Comparison of ENCODE assay signal across 36 cellular contexts in the genomic region with DNA sequence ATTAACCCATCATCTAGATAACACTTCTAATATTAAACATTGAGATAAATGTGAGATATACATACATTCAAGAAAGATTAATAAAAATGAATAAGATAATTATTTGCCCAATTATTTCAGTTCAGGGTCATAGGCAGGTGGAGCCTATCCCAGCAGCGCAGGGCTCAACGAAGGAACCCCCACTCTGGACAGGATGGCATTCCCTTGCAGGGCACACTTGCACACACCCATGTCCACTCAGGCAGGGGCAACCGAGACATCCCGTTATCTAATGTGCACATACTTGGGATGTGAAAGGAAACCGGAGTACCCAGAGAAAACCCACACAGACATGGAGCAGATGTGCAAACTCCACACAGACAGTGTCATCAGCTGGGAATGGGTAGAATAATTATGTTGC.
"Had no signal": no experiment of that assay in that cellular context is flagged by ENCODE, and none has a peak within 500 bp of the region (broad histone marks: within the 10 kb centered on the region; RNA-seq: fewer than 3 reads in every experiment).

No MANE protein-coding gene starts in this region.

- H3K36me3 ChIP-seq: MG63 had no signal

- H3K27me3 ChIP-seq: MG63 had no signal

- DNase-seq: Karpas-422, Kasumi-1, KG1, MG63, MM.1S, MV-4-11, NCI-H1048, NCI-H1092, NCI-H1092 treated with DMSO at 0.1 percent for 48 hours, NCI-H1105, NCI-H1105 treated with DMSO at 0.1 percent for 48 hours, NCI-H1417, NCI-H1417 treated with DMSO at 0.1 percent for 48 hours, NCI-H1436, NCI-H1436 treated with DMSO at 0.1 percent for 48 hours, NCI-H146, NCI-H1694, NCI-H1694 treated with DMSO at 0.1 percent for 48 hours, NCI-H187, NCI-H187 treated with DMSO at 0.1 percent for 48 hours, NCI-H1930, NCI-H2029, NCI-H2029 treated with DMSO at 0.1 percent for 48 hours, NCI-H2081, NCI-H2081 treated with DMSO at 0.1 percent for 48 hours, NCI-H2107, NCI-H2171, NCI-H2171 treated with DMSO at 0.1 percent for 48 hours, NCI-H2227 treated with DMSO at 0.1 percent for 48 hours, NCI-H226, NCI-H345, NCI-H446, NCI-H446 treated with DMSO at 0.1 percent for 48 hours, NCI-H510A, NCI-H510A treated with DMSO at 0.1 percent for 48 hours had no signal

- H3K27ac ChIP-seq: KMS-11 had no signal

- H3K4me3 ChIP-seq: MG63 had no signal

- H3K9me3 ChIP-seq: MG63 had no signal
